Comparison of ENCODE assay signal across 19 cellular contexts in genomic region chr7:116731019-116731388, GRCh38. TPM values are rescaled to one million over a fixed set of nuclear protein-coding genes. Genes with fewer than 3 reads are reported as not detected.
DNase-seq lines count a peak whose midpoint lies in the region; ATAC-seq and TF ChIP-seq lines count a peak whose summit lies in the region.
"Had no signal": no experiment of that assay in that cellular context is flagged by ENCODE, and none has a peak within 500 bp of the region (broad histone marks: within the 10 kb centered on the region; RNA-seq: fewer than 3 reads in every experiment).

No MANE protein-coding gene starts in this region.

- intact Hi-C loops in PC-3 (cut with micrococcal nuclease) (no loop called here), gastrocnemius medialis (cut with DNase I; ENCODE audit: low total_unique reads) (loop anchor here (5.0 kb wide), 1 partner anchor 76 kb away; no protein-coding TSS in a partner anchor)

- H3K27ac ChIP-seq in PC-3 (ENCODE audit: low read length) (no peak overlapping the region), liver (ENCODE audit: low read depth in 1 of 2, low read length in 2 of 2) (peak overlapping the region; percentile 80 to 89), gastrocnemius medialis (peak overlapping the region; percentile 5 to 53 (median 22))
- H3K27ac ChIP-seq: C4-2B, SJCRH30 had no signal

- 41% methylated on average over 1 of the region's 1 CpG for WGBS in liver

- H4K20me1 ChIP-seq in PC-3 (ENCODE audit: low read length), result peaks cover 35% of the 10 kb centered on the region

- H3K9ac ChIP-seq in PC-3 (ENCODE audit: low read length) (no peak overlapping the region), liver (ENCODE audit: low read depth in 1 of 2, low read length in 2 of 2) (peak overlapping the region; percentile 33 to 37)

- H3K4me1 ChIP-seq in PC-3 (ENCODE audit: insufficient read depth, low read length) (peaks cover 41% of the 10 kb centered on the region), liver (ENCODE audit: control insufficient read depth in 4 of 4, insufficient read depth in 4 of 4, low read length in 3 of 4) (peaks cover 6 to 66% (median 47%) of the 10 kb centered on the region in 4 donors), gastrocnemius medialis (peaks cover 58 to 65% of the 10 kb centered on the region in 2 donors)

- no peaks in the 10 kb centered on the region for H3K9me3 Mint-ChIP-seq in endothelial cell (ENCODE audit: unreplicated experiment)
- H3K9me3 Mint-ChIP-seq: CD8-positive, alpha-beta memory T cell; IgD-negative memory B cell had no signal

- no peak overlapping the region for H3K4me3 Mint-ChIP-seq in endothelial cell (ENCODE audit: unreplicated experiment)
- H3K4me3 Mint-ChIP-seq: CD8-positive, alpha-beta memory T cell; IgD-negative memory B cell had no signal

- H3K9me3 ChIP-seq in PC-3 (ENCODE audit: low read length), result no peaks in the 10 kb centered on the region
- H3K9me3 ChIP-seq in liver (ENCODE audit: control insufficient read depth in 4 of 4, low read length in 3 of 4), result no peaks in the 10 kb centered on the region
- H3K9me3 ChIP-seq in gastrocnemius medialis, result no peaks in the 10 kb centered on the region
- H3K9me3 ChIP-seq: SJCRH30 had no signal

- TF ChIP-seq CTCF in PC-3 (conservative IDR thresholded peaks at IDR 0.05; ENCODE audit: low read depth, low read length) (no peak), liver (IDR thresholded peaks at IDR 0.05; ENCODE audit: low read depth, low read length, missing input control) (no peak), gastrocnemius medialis (IDR thresholded peaks at IDR 0.05 in 4 of 5, conservative IDR thresholded peaks at IDR 0.05 in 1 of 5) (no peak), endothelial cell (IDR thresholded peaks at IDR 0.05; ENCODE audit: unreplicated experiment) (no peak)

- no peak overlapping the region for H2AFZ ChIP-seq in PC-3 (ENCODE audit: low read length)

- H3K27ac Mint-ChIP-seq in endothelial cell (ENCODE audit: unreplicated experiment), result no peak overlapping the region
- H3K27ac Mint-ChIP-seq: CD8-positive, alpha-beta memory T cell; IgD-negative memory B cell had no signal

- ATAC-seq in PC-3 (peak; percentile 3; the same call in 1 of the 2 replicates), gastrocnemius medialis (no peak)

- peaks cover 3% of the 10 kb centered on the region for H3F3A ChIP-seq in PC-3 (ENCODE audit: low read length, unreplicated experiment)

- in situ Hi-C loops in ACHN (cut with HindIII; ENCODE audit: low pct_ligation_motif_present, low pct_unique_long_range_greater_than_20kb, low sequenced_read_pairs), result no loop called here
- in situ Hi-C loops in gastrocnemius medialis (cut with MboI; ENCODE audit: low sequenced_read_pairs in 4 of 4), result no loop called here

- peaks cover 67% of the 10 kb centered on the region for H3K4me1 Mint-ChIP-seq in endothelial cell (ENCODE audit: unreplicated experiment)
- H3K4me1 Mint-ChIP-seq: CD8-positive, alpha-beta memory T cell had no signal

- H3K4me2 ChIP-seq in PC-3 (ENCODE audit: low read length), result peak overlapping the region; percentile 27; the same call in 1 of the 2 replicates

- CTCF ChIA-PET in PC-3 (lab: Charles Lee), result no interaction called here

- DNase-seq in ACHN (peak; percentile 74), PC-3 (no peak), gastrocnemius medialis (no peak), NCI-H1694 treated with DMSO at 0.1 percent for 48 hours (lab: John Stamatoyannopoulos, UW) (no peak), endothelial cell (ENCODE audit: low spot score) (no peak), SHP77 (lab: John Stamatoyannopoulos, UW) (no peak)
- DNase-seq: CD8-positive, alpha-beta memory T cell; GDM1; MV-4-11; NCI-H1105 treated with DMSO at 0.1 percent for 48 hours; NCI-H1694; NCI-H2107; NCI-H2227 treated with DMSO at 0.1 percent for 48 hours; NCI-H510A; SJCRH30; T-helper 1 cell had no signal

- H3K27me3 Mint-ChIP-seq in endothelial cell (ENCODE audit: unreplicated experiment), result peaks cover 5% of the 10 kb centered on the region

- H3K9me2 ChIP-seq in PC-3 (replicated peaks; ENCODE audit: low read length), result no peaks in the 10 kb centered on the region

- peaks cover 2% of the 10 kb centered on the region for H3K36me3 Mint-ChIP-seq in endothelial cell (ENCODE audit: low read depth, unreplicated experiment)
- H3K36me3 Mint-ChIP-seq: CD8-positive, alpha-beta memory T cell had no signal

- no TSS peak for BruUV-seq in PC-3 (replicated peaks; lab: Mats Ljungman, UMichigan)

- H3K27me3 ChIP-seq in PC-3 (ENCODE audit: low read length) (no peaks in the 10 kb centered on the region), liver (ENCODE audit: control insufficient read depth in 4 of 4, insufficient read depth in 4 of 4, low read length in 3 of 4) (no peaks in the 10 kb centered on the region), gastrocnemius medialis (no peaks in the 10 kb centered on the region)
- H3K27me3 ChIP-seq: SJCRH30 had no signal

- peaks cover 81% of the 10 kb centered on the region for H3K79me2 ChIP-seq in PC-3 (ENCODE audit: low read length)

- peak in 1 of 2 donors; percentile 22 for TF ChIP-seq RAD21 in liver (IDR thresholded peaks at IDR 0.05)

- POLR2A ChIA-PET in PC-3 (lab: Charles Lee; ENCODE audit: unreplicated experiment), result interaction anchor here (0.6 kb wide), 1 partner anchor 39 kb away, joined by 5 read pairs; no protein-coding TSS in a partner anchor

- H3K36me3 ChIP-seq in PC-3 (ENCODE audit: low read depth, low read length) (peaks cover 48% of the 10 kb centered on the region), liver (ENCODE audit: control insufficient read depth in 4 of 4, insufficient read depth in 3 of 4, low read depth in 1 of 4, low read length in 3 of 4) (peaks cover 0 to 6% (median 0%) of the 10 kb centered on the region in 4 donors), gastrocnemius medialis (no peaks in the 10 kb centered on the region)

- H3K4me3 ChIP-seq in PC-3 (ENCODE audit: low read length) (no peak overlapping the region), liver (ENCODE audit: low read depth in 1 of 3, low read length in 3 of 3) (peak overlapping the region; percentile 7 to 38 (median 36)), gastrocnemius medialis (peak overlapping the region in 1 of 4 donors; percentile 16)
- H3K4me3 ChIP-seq: SJCRH30 had no signal

- TF ChIP-seq POLR2A in gastrocnemius medialis (IDR thresholded peaks at IDR 0.05), result no peak

TF ChIP-seq in liver, 16 proteins besides CTCF, POLR2A, EP300 and RAD21 (continues in another document):
- TF ChIP-seq ZBTB33 (IDR thresholded peaks at IDR 0.05) (no peak), NR2F2 (IDR thresholded peaks at IDR 0.05) (no peak), MAX (IDR thresholded peaks at IDR 0.05) (no peak), SP1 (IDR thresholded peaks at IDR 0.05) (no peak), REST (IDR thresholded peaks at IDR 0.05) (no peak), HNF4G (IDR thresholded peaks at IDR 0.05) (no peak), JUND (IDR thresholded peaks at IDR 0.05) (peak in 1 of 2 donors; percentile 10), RXRA (IDR thresholded peaks at IDR 0.05) (peak; percentile 33 to 47), YY1 (IDR thresholded peaks at IDR 0.05) (no peak), ATF3 (IDR thresholded peaks at IDR 0.05) (no peak), EGR1 (IDR thresholded peaks at IDR 0.05; ENCODE audit: low read depth in 2 of 2) (no peak)

RNA-seq across cellular contexts. Expression of gene MET, which starts 59.0 kb away (rescaled TPM):
- total RNA-seq in PC-3 (2014; rRNA removed) (109 and 118 TPM in 2 replicates), liver (10 to 100 TPM; 39.9 to 41.9 TPM), gastrocnemius medialis (10 to 100 TPM; 15.9 to 36.8 (median 28.7) TPM), endothelial cell (ENCODE audit: unreplicated experiment) (35.1 TPM)
- 10 to 100 TPM; 10.2 to 10.9 TPM for polyA plus RNA-seq in liver
- polyA plus RNA-seq: CD8-positive, alpha-beta memory T cell; IgD-negative memory B cell had no signal
